Comparison of ENCODE assay signal across 9 cellular contexts in genomic region chr5:131854134-131854533, GRCh38. TPM values are rescaled to one million over a fixed set of nuclear protein-coding genes. Genes with fewer than 3 reads are reported as not detected.
DNase-seq lines count a peak whose midpoint lies in the region; ATAC-seq lines count a peak whose summit lies in the region.
"Had no signal": no experiment of that assay in that cellular context is flagged by ENCODE, and none has a peak within 500 bp of the region (broad histone marks: within the 10 kb centered on the region; RNA-seq: fewer than 3 reads in every experiment).

No MANE protein-coding gene starts in this region.

- no peak for DNase-seq in activated T-cell treated with anti-CD3 and anti-CD28 coated beads, Interleukin-2, amount 50 U/mL, for 72 hours
- DNase-seq in activated T-cell treated with anti-CD3 and anti-CD28 coated beads, Interleukin-2, amount 50 U/mL, for 48 hours = no peak
- DNase-seq in OCI-M1 (lab: John Stamatoyannopoulos, UW) = peak; percentile 66
- DNase-seq in naive B cell = peak; percentile 9
- no peak for DNase-seq in SKM-1 (lab: John Stamatoyannopoulos, UW; ENCODE audit: unreplicated experiment)
- no peak for DNase-seq in AG20443 (ENCODE audit: low spot score)
- DNase-seq: naive thymus-derived CD8-positive, alpha-beta T cell had no signal

- ATAC-seq in activated T-cell treated with anti-CD3 and anti-CD28 coated beads, Interleukin-2, amount 50 U/mL, for 72 hours (replicated peaks in 1 of 2) = peak; percentile 62 to 71
- peak; percentile 63 for ATAC-seq in HG02970 (IDR thresholded peaks at IDR 0.05; ENCODE audit: low FRiP score, unreplicated experiment)
- peak; percentile 63 to 82 for ATAC-seq in naive B cell (ENCODE audit: low read depth in 2 of 2)
- no peak for ATAC-seq in stimulated activated memory B cell treated with anti-CD40 and anti-IgM and Interleukin-4, amounts not matched to agents 10 μg/mL and 1 μg/mL and 100 μg/mL, for 72 hours

- no peak overlapping the region for H3K27ac Mint-ChIP-seq in activated T-cell treated with anti-CD3 and anti-CD28 coated beads, Interleukin-2, amount 50 U/mL, for 72 hours
- peak overlapping the region in 1 of 6 donors; percentile 54 for H3K27ac Mint-ChIP-seq in naive B cell
- no peak overlapping the region for H3K27ac Mint-ChIP-seq in stimulated activated memory B cell treated with anti-CD40 and anti-IgM and Interleukin-4, amounts not matched to agents 10 μg/mL and 1 μg/mL and 100 μg/mL, for 72 hours

- peaks cover under 1 to 11% of the 10 kb centered on the region in 2 donors for H3K9me3 Mint-ChIP-seq in activated T-cell treated with anti-CD3 and anti-CD28 coated beads, Interleukin-2, amount 50 U/mL, for 72 hours
- H3K9me3 Mint-ChIP-seq in naive B cell = peaks cover 4 to 26% (median 7%) of the 10 kb centered on the region in 7 donors
- H3K9me3 Mint-ChIP-seq in stimulated activated memory B cell treated with anti-CD40 and anti-IgM and Interleukin-4, amounts not matched to agents 10 μg/mL and 1 μg/mL and 100 μg/mL, for 72 hours = peaks cover 7% of the 10 kb centered on the region

- H3K27me3 Mint-ChIP-seq in activated T-cell treated with anti-CD3 and anti-CD28 coated beads, Interleukin-2, amount 50 U/mL, for 72 hours (ENCODE audit: low read depth) = no peaks in the 10 kb centered on the region
- H3K27me3 Mint-ChIP-seq in naive B cell = no peaks in the 10 kb centered on the region
- no peaks in the 10 kb centered on the region for H3K27me3 Mint-ChIP-seq in stimulated activated memory B cell treated with anti-CD40 and anti-IgM and Interleukin-4, amounts not matched to agents 10 μg/mL and 1 μg/mL and 100 μg/mL, for 72 hours
- H3K27me3 Mint-ChIP-seq: naive thymus-derived CD8-positive, alpha-beta T cell had no signal

- H3K4me3 Mint-ChIP-seq in activated T-cell treated with anti-CD3 and anti-CD28 coated beads, Interleukin-2, amount 50 U/mL, for 72 hours = no peak overlapping the region
- H3K4me3 Mint-ChIP-seq in naive B cell = peak overlapping the region in 2 of 8 donors; percentile 11 to 46
- H3K4me3 Mint-ChIP-seq in stimulated activated memory B cell treated with anti-CD40 and anti-IgM and Interleukin-4, amounts not matched to agents 10 μg/mL and 1 μg/mL and 100 μg/mL, for 72 hours = no peak overlapping the region

- peaks cover 12% of the 10 kb centered on the region for H3K4me1 Mint-ChIP-seq in activated T-cell treated with anti-CD3 and anti-CD28 coated beads, Interleukin-2, amount 50 U/mL, for 72 hours (ENCODE audit: low read depth)
- peaks cover 13 to 21% (median 17%) of the 10 kb centered on the region in 3 donors for H3K4me1 Mint-ChIP-seq in naive B cell
- peaks cover 7% of the 10 kb centered on the region for H3K4me1 Mint-ChIP-seq in stimulated activated memory B cell treated with anti-CD40 and anti-IgM and Interleukin-4, amounts not matched to agents 10 μg/mL and 1 μg/mL and 100 μg/mL, for 72 hours

- peaks cover under 1 to 2% of the 10 kb centered on the region in 2 donors for H3K36me3 Mint-ChIP-seq in activated T-cell treated with anti-CD3 and anti-CD28 coated beads, Interleukin-2, amount 50 U/mL, for 72 hours (ENCODE audit: insufficient read depth in 2 of 2)
- peaks cover 0 to 14% of the 10 kb centered on the region in 2 donors for H3K36me3 Mint-ChIP-seq in naive B cell
- H3K36me3 Mint-ChIP-seq in stimulated activated memory B cell treated with anti-CD40 and anti-IgM and Interleukin-4, amounts not matched to agents 10 μg/mL and 1 μg/mL and 100 μg/mL, for 72 hours = peaks cover 8% of the 10 kb centered on the region

RNA-seq across cellular contexts. Expression of gene FNIP1, which starts 57.3 kb away (rescaled TPM):
- total RNA-seq in activated T-cell treated with anti-CD3 and anti-CD28 coated beads, Interleukin-2, amount 50 U/mL, for 72 hours = 10 to 100 TPM; 23.0 to 23.8 TPM
- 10 to 100 TPM; 26.8 to 40.0 (median 32.7) TPM for polyA plus RNA-seq in naive B cell (ENCODE audit: low read depth in 6 of 6)

Comparison
In these comparisons a context has a peak if more than half of its experiments do, and no peak if none do; other contexts are left out.
1. DNase-seq: peak in OCI-M1 (single experiment) and naive B cell (single experiment); none in activated T-cell treated with anti-CD3 and anti-CD28 coated beads, Interleukin-2, amount 50 U/mL, for 72 hours (0 of 2), activated T-cell treated with anti-CD3 and anti-CD28 coated beads, Interleukin-2, amount 50 U/mL, for 48 hours (0 of 2), SKM-1 (single experiment) and AG20443 (single experiment).